Comparison of ENCODE assay signal across 10 cellular contexts in genomic region chr11:15985127-15985862, GRCh38.
"Had no signal": no experiment of that assay in that cellular context is flagged by ENCODE, and none has a peak within 500 bp of the region (broad histone marks: within the 10 kb centered on the region; RNA-seq: fewer than 3 reads in every experiment).

No MANE protein-coding gene starts in this region.

- H3K27me3 ChIP-seq: esophagus squamous epithelium, heart left ventricle, suprapubic skin had no signal

- H3K36me3 ChIP-seq: suprapubic skin had no signal

- H3K9me3 ChIP-seq: esophagus squamous epithelium, heart left ventricle, suprapubic skin had no signal

- H3K27ac ChIP-seq: esophagus squamous epithelium, heart left ventricle, parathyroid adenoma, suprapubic skin had no signal

- DNase-seq: activated CD4-positive, alpha-beta T cell treated with anti-CD3 and anti-CD28 coated beads for 48 hours; activated naive CD4-positive, alpha-beta T cell treated with Interleukin-2 at 50 U/mL for 16 hours; cerebellar nuclear complex; esophagus squamous epithelium; heart left ventricle; stimulated activated CD4-positive, alpha-beta T cell treated with anti-CD3 and anti-CD28 coated beads, Interleukin-2, amount 100 ng/mL, for 48 hours; stimulated activated naive CD8-positive, alpha-beta T cell treated with anti-CD3 and anti-CD28 coated beads, Interleukin-15, Interleukin-2, amounts not matched to agents 100 U/mL and 50 U/mL, for 24 hours; T-helper 1 cell had no signal

- H3K4me1 ChIP-seq: esophagus squamous epithelium, parathyroid adenoma, suprapubic skin had no signal

- ATAC-seq: heart left ventricle; stimulated activated naive CD8-positive, alpha-beta T cell treated with anti-CD3 and anti-CD28 coated beads, Interleukin-15, Interleukin-2, amounts not matched to agents 100 U/mL and 50 U/mL, for 24 hours had no signal

- H3K4me3 ChIP-seq: esophagus squamous epithelium, heart left ventricle, suprapubic skin had no signal
